In the genomic region with DNA sequence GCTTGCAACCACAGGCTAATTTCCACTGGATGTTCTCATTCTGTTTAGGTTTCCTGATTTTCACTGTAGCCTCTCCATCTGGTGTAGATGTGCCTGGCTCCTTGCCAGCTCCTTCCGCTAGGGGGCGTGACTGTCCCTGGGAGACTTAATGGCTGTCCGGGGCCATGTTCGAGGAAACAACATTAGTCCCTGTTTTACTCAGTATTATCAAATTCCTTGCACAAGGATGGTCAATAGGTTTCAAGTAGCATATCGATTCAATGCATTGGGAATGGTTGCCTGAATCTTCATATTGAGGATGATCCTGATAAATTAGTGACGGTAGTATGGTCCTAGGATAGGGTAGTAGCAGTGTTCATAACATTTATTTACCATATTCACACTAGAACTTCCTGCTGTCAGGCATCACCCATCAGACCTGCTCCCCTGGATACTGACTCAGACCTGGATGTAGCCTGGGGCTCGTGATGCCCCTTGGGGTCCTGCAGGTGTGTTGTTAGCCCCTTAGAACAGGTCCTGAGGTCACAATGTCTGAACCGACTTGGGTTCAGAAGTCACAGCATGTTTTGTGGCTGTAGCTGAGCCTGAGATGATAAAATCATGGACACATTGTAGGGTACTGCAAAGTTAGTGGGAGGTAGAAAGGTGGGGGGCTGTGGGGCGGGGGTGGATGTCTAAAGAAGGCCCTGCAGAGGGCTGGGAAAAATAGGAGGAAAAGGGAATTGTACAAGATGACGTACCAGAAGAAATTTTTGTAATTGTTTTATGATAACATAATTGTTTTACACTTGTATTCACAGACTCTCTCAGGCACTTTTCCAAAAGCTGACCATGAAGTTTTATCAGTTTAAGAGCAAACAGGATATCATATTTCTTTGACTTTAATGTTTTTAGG, we compare ENCODE assay signal across 1 cellular context.
TF ChIP-seq lines count a peak whose summit lies in the region.

No MANE protein-coding gene starts in this region.

TF ChIP-seq in WTC11, 78 proteins besides CTCF, POLR2A, EP300 and RAD21 (continued from another document):
- TF ChIP-seq, protein P1, sequence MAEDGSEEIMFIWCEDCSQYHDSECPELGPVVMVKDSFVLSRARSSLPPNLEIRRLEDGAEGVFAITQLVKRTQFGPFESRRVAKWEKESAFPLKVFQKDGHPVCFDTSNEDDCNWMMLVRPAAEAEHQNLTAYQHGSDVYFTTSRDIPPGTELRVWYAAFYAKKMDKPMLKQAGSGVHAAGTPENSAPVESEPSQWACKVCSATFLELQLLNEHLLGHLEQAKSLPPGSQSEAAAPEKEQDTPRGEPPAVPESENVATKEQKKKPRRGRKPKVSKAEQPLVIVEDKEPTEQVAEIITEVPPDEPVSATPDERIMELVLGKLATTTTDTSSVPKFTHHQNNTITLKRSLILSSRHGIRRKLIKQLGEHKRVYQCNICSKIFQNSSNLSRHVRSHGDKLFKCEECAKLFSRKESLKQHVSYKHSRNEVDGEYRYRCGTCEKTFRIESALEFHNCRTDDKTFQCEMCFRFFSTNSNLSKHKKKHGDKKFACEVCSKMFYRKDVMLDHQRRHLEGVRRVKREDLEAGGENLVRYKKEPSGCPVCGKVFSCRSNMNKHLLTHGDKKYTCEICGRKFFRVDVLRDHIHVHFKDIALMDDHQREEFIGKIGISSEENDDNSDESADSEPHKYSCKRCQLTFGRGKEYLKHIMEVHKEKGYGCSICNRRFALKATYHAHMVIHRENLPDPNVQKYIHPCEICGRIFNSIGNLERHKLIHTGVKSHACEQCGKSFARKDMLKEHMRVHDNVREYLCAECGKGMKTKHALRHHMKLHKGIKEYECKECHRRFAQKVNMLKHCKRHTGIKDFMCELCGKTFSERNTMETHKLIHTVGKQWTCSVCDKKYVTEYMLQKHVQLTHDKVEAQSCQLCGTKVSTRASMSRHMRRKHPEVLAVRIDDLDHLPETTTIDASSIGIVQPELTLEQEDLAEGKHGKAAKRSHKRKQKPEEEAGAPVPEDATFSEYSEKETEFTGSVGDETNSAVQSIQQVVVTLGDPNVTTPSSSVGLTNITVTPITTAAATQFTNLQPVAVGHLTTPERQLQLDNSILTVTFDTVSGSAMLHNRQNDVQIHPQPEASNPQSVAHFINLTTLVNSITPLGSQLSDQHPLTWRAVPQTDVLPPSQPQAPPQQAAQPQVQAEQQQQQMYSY (CRISPR knock-in tag; IDR thresholded peaks at IDR 0.05): no peak
- TF ChIP-seq NR2C2 (CRISPR knock-in tag; IDR thresholded peaks at IDR 0.05) (no peak), TEAD1 (CRISPR knock-in tag; IDR thresholded peaks at IDR 0.05) (no peak), SOX15 (CRISPR knock-in tag; IDR thresholded peaks at IDR 0.05) (no peak)
